In genomic region chr20:38602185-38602581, GRCh38 we compare ENCODE assay signal across 1 cellular context.
TF ChIP-seq lines count a peak whose summit lies in the region.

No MANE protein-coding gene starts in this region.

TF ChIP-seq in WTC11, 78 proteins besides CTCF, POLR2A, EP300 and RAD21 (continued from another document):
- no peak for TF ChIP-seq CBFB (CRISPR knock-in tag; IDR thresholded peaks at IDR 0.05; ENCODE audit: low read depth)
- TF ChIP-seq ATF1 (CRISPR knock-in tag; IDR thresholded peaks at IDR 0.05) = no peak
- no peak for TF ChIP-seq ZSCAN18 (CRISPR knock-in tag; IDR thresholded peaks at IDR 0.05)
- TF ChIP-seq MLX (CRISPR knock-in tag; IDR thresholded peaks at IDR 0.05) = no peak
TF ChIP-seq in WTC11: peak in this region for 0.
